ENCODE assay signal across 1 cellular context in the genomic region with DNA sequence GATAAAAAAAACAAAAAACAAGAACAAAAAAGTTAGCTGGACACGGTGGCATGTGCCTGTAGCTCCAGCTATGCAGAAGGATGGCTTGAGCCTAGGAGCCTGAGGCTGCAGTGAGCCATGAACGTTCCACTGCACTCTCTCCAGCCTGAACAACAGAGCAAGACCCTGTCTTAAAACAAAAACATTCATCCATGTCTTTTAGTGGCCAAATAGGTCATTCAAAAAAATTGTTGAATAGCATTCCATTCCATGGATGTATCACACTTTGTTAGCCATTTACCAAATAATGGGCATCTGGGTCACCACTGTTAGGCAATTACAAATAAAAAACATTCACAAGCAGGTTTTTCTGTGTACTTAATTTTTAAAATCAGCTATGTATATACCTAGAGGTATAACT.
TF ChIP-seq lines count a peak whose summit lies in the region.

No MANE protein-coding gene starts in this region.

TF ChIP-seq in IMR-90, 13 proteins besides CTCF, POLR2A, EP300 and RAD21 (continued from another document):
- TF ChIP-seq, protein P1, sequence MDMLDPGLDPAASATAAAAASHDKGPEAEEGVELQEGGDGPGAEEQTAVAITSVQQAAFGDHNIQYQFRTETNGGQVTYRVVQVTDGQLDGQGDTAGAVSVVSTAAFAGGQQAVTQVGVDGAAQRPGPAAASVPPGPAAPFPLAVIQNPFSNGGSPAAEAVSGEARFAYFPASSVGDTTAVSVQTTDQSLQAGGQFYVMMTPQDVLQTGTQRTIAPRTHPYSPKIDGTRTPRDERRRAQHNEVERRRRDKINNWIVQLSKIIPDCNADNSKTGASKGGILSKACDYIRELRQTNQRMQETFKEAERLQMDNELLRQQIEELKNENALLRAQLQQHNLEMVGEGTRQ (IDR thresholded peaks at IDR 0.05; ENCODE audit: low read depth, low read length) = no peak
- no peak for TF ChIP-seq CHD1 (IDR thresholded peaks at IDR 0.05; ENCODE audit: low read depth, low read length)
- TF ChIP-seq RCOR1 (IDR thresholded peaks at IDR 0.05; ENCODE audit: insufficient replicate concordance, low read length) = no peak
- no peak for TF ChIP-seq RFX5 (IDR thresholded peaks at IDR 0.05; ENCODE audit: low read depth, low read length)
- TF ChIP-seq BHLHE40 (IDR thresholded peaks at IDR 0.05; ENCODE audit: low read depth, low read length) = no peak
- TF ChIP-seq MAFK (IDR thresholded peaks at IDR 0.05; ENCODE audit: low read depth, low read length) = no peak
